ENCODE assay signal across 8 cellular contexts in the genomic region with DNA sequence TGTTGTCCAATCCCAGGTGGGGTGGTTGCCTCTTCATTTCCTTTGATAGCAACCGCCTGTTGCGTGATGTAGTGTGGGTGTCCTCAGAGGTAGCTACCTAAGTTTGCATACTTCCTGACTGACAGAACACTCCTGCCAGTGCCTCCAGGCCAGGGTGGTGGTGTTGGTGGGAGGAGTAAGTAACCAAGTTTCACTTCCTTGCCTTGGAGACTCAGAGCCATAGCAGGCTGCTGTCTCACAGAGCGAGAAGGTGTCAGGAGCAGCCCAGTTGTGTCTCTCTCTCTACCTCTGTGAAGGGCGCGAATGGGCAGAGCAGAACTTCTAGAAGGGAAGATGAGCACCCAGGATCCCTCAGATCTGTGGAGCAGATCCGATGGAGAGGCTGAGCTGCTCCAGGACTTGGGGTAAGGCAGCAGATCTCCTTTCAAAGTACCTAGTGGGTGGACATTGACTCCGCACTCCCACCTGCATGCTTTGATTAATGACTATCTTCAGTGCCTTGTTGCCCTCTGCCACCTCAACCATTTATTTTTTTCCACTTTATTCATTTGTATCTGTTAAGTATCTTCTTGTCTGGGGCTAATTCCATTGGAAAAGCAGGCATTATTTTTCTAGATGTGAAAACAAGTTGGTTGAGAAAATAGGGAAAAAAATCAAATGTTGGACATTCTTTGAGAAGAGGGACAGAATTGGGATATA. TPM values are rescaled to one million over a fixed set of nuclear protein-coding genes. Genes with fewer than 3 reads are reported as not detected.
DNase-seq lines count a peak whose midpoint lies in the region; ATAC-seq, FAIRE-seq and TF ChIP-seq lines count a peak whose summit lies in the region.

A gene with protein sequence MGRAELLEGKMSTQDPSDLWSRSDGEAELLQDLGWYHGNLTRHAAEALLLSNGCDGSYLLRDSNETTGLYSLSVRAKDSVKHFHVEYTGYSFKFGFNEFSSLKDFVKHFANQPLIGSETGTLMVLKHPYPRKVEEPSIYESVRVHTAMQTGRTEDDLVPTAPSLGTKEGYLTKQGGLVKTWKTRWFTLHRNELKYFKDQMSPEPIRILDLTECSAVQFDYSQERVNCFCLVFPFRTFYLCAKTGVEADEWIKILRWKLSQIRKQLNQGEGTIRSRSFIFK (plus strand): TSS at position 217 of the 699 bp plus-strand sequence. CDS start 87 bp downstream, at position 304.

- peaks cover 0 to 6% of the 10 kb centered on the region in 2 donors for H3K36me3 Mint-ChIP-seq in activated T-cell treated with anti-CD3 and anti-CD28 coated beads, Interleukin-2, amount 50 U/mL, for 72 hours (ENCODE audit: insufficient read depth in 2 of 2)
- H3K36me3 Mint-ChIP-seq in osteocyte (ENCODE audit: unreplicated experiment): no peaks in the 10 kb centered on the region

- no peaks in the 10 kb centered on the region for H3K9me3 ChIP-seq in OCI-LY3 (ENCODE audit: insufficient read depth, low read length)
- no peaks in the 10 kb centered on the region for H3K9me3 ChIP-seq in kidney (ENCODE audit: control insufficient read depth in 1 of 2, low read length in 2 of 2)

- H3K27ac ChIP-seq in OCI-LY3 (ENCODE audit: low read length): peak within 1 kb of the TSS; percentile 92
- no peak within 1 kb of the TSS for H3K27ac ChIP-seq in kidney (ENCODE audit: low read depth in 2 of 2, low read length in 2 of 2)

- TF ChIP-seq CTCF in OCI-LY3 (IDR thresholded peaks at IDR 0.05; ENCODE audit: low read depth, low read length): no peak
- no peak for TF ChIP-seq CTCF in kidney (IDR thresholded peaks at IDR 0.05; ENCODE audit: borderline replicate concordance, extremely low read depth, insufficient read depth)
- TF ChIP-seq CTCF in osteocyte (IDR thresholded peaks at IDR 0.05): no peak

- no peaks in the 10 kb centered on the region for H3K27me3 Mint-ChIP-seq in activated T-cell treated with anti-CD3 and anti-CD28 coated beads, Interleukin-2, amount 50 U/mL, for 72 hours (ENCODE audit: low read depth)
- peaks cover 12% of the 10 kb centered on the region for H3K27me3 Mint-ChIP-seq in osteocyte (ENCODE audit: unreplicated experiment)

- H3K4me3 ChIP-seq in OCI-LY3 (ENCODE audit: low read length): peak within 1 kb of the TSS; percentile 91
- H3K4me3 ChIP-seq in kidney (ENCODE audit: low read length in 2 of 2): no peak within 1 kb of the TSS

- FAIRE-seq in kidney (lab: Jason Lieb, UNC): no peak
- no peak for FAIRE-seq in urothelium cell line (lab: Jason Lieb, UNC)

- intact Hi-C loops in kidney (cut with DNase I): no loop called here

- peak; percentile 75 to 83 for DNase-seq in activated T-cell treated with anti-CD3 and anti-CD28 coated beads, Interleukin-2, amount 50 U/mL, for 72 hours
- DNase-seq in kidney (peak; percentile 78), urothelium cell line (ENCODE audit: low spot score) (no peak), osteocyte (ENCODE audit: extremely low spot score, unreplicated experiment) (no peak)
- peak; percentile 53 for DNase-seq in stimulated activated CD8-positive, alpha-beta memory T cell treated with anti-CD3 and anti-CD28 coated beads, Interleukin-4, amount 100 ng/mL, for 24 hours (ENCODE audit: low read depth)

- peaks cover 65% of the 10 kb centered on the region for H3K4me1 ChIP-seq in OCI-LY3 (ENCODE audit: low read length)
- H3K4me1 ChIP-seq in kidney (ENCODE audit: control insufficient read depth in 1 of 2, insufficient read depth in 1 of 2, low read depth in 1 of 2, low read length in 2 of 2): no peaks in the 10 kb centered on the region

- peaks cover 17% of the 10 kb centered on the region for H3K36me3 ChIP-seq in OCI-LY3 (replicated peaks; ENCODE audit: low read depth, low read length)
- H3K36me3 ChIP-seq in kidney (ENCODE audit: control insufficient read depth in 1 of 2, insufficient read depth in 2 of 2, low read length in 2 of 2): no peaks in the 10 kb centered on the region

- peaks cover 49% of the 10 kb centered on the region for H3K79me2 ChIP-seq in OCI-LY3 (ENCODE audit: low read length)

- peak within 1 kb of the TSS; percentile 90 for H3K4me2 ChIP-seq in OCI-LY3 (ENCODE audit: low read length)

- H3K9me3 Mint-ChIP-seq in activated T-cell treated with anti-CD3 and anti-CD28 coated beads, Interleukin-2, amount 50 U/mL, for 72 hours: peaks cover 0 to 3% of the 10 kb centered on the region in 2 donors
- no peaks in the 10 kb centered on the region for H3K9me3 Mint-ChIP-seq in osteocyte (ENCODE audit: unreplicated experiment)

- H3K9ac ChIP-seq in OCI-LY3 (ENCODE audit: low read length) (peak within 1 kb of the TSS; percentile 98), kidney (ENCODE audit: low read length in 2 of 2) (no peak within 1 kb of the TSS)

- peak; percentile 97 for ATAC-seq in GM18498 (IDR thresholded peaks at IDR 0.05; ENCODE audit: unreplicated experiment)
- peak; percentile 96 for ATAC-seq in HG02678 (IDR thresholded peaks at IDR 0.05; ENCODE audit: unreplicated experiment)
- peak; percentile 91 to 93 for ATAC-seq in activated T-cell treated with anti-CD3 and anti-CD28 coated beads, Interleukin-2, amount 50 U/mL, for 72 hours (replicated peaks in 1 of 2)

- peaks cover 27% of the 10 kb centered on the region for H4K20me1 ChIP-seq in OCI-LY3 (ENCODE audit: insufficient read depth, low read length)

- H3K27me3 ChIP-seq in OCI-LY3 (ENCODE audit: low read depth, low read length): no peaks in the 10 kb centered on the region

- H2AFZ ChIP-seq in OCI-LY3 (ENCODE audit: low read depth, low read length): peak within 1 kb of the TSS; percentile 92

- peak within 1 kb of the TSS; percentile 64 for H3K27ac Mint-ChIP-seq in activated T-cell treated with anti-CD3 and anti-CD28 coated beads, Interleukin-2, amount 50 U/mL, for 72 hours
- H3K27ac Mint-ChIP-seq in osteocyte (ENCODE audit: unreplicated experiment): no peak within 1 kb of the TSS

- peaks cover 90% of the 10 kb centered on the region for H3K4me1 Mint-ChIP-seq in activated T-cell treated with anti-CD3 and anti-CD28 coated beads, Interleukin-2, amount 50 U/mL, for 72 hours (ENCODE audit: low read depth)
- H3K4me1 Mint-ChIP-seq in osteocyte (ENCODE audit: unreplicated experiment): no peaks in the 10 kb centered on the region

- H3K4me3 Mint-ChIP-seq in activated T-cell treated with anti-CD3 and anti-CD28 coated beads, Interleukin-2, amount 50 U/mL, for 72 hours: peak within 1 kb of the TSS; percentile 88 to 91
- no peak within 1 kb of the TSS for H3K4me3 Mint-ChIP-seq in osteocyte (ENCODE audit: unreplicated experiment)

RNA-seq across cellular contexts. Expression of the gene that starts here (rescaled TPM):
- total RNA-seq in activated T-cell treated with anti-CD3 and anti-CD28 coated beads, Interleukin-2, amount 50 U/mL, for 72 hours: 10 to 100 TPM; 40.7 to 48.1 TPM
- 10.1 TPM for total RNA-seq in kidney
- polyA plus RNA-seq in kidney (ENCODE audit: insufficient read depth, low read depth, low replicate concordance): 0.34 TPM
- total RNA-seq in osteocyte: not detected in 2 replicates

Comparison
In these comparisons a context has a peak if more than half of its experiments do, and no peak if none do; other contexts are left out.
1. RNA of the gene that starts here (total RNA-seq): 40.7 to 48.1 TPM in activated T-cell treated with anti-CD3 and anti-CD28 coated beads, Interleukin-2, amount 50 U/mL, for 72 hours and 10.1 TPM in kidney (single experiment); not detected in osteocyte; every median in the first group is over 10 times any median in the second.
2. DNase-seq: peak in activated T-cell treated with anti-CD3 and anti-CD28 coated beads, Interleukin-2, amount 50 U/mL, for 72 hours (2 of 2), kidney (single experiment) and stimulated activated CD8-positive, alpha-beta memory T cell treated with anti-CD3 and anti-CD28 coated beads, Interleukin-4, amount 100 ng/mL, for 24 hours (single experiment); none in urothelium cell line (single experiment) and osteocyte (single experiment).
3. Peak in every context shown above with its lines, with median percentiles within 50 percentile points of each other: ATAC-seq.